Comparison of ENCODE assay signal across 1 cellular context in the genomic region with DNA sequence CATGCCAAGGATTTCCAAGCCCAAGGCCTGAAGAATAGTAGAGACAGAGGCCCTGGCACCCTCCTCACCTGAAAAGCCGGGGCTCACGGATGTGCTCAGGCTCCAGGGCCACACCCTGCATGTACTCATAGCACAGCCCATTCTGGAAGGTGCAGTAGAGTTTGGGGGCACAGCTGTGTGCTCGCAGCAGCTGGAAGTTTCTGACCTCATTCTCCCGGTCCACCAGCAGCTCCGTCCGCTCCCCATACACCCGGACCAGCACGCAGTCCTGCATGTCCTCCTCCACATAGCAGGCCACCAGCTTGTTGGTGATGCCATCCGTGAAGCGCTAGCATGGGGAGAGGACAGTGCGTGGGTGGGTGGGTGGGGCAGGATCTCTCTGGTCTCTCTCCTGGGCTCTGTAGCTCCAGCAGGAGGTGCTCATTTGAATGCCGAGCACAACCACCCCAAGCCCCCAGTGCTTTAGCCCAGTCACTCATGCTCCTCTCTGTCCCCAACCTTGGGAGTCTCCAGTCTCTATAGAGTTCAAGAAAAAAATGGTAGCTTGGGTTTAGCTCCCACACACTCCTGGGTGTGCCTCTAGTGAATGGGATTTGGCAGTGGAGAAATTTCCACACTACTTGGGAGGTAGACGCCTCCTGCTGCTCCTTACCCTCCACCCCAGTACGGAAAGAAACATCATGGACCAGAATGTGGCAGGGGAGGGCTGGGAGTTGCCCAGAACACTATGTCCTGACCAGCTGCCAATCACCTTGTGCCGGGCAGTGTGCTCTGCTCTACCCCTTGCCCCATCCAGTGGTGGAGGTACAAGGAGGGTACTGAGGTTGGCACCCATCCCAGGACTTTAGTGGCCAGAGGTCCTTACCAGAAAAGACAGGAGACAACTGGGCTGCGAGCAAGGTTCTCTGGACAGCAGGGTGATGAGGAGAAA.
TF ChIP-seq lines count a peak whose summit lies in the region.

No MANE protein-coding gene starts in this region.

TF ChIP-seq in liver, 16 proteins besides CTCF, POLR2A, EP300 and RAD21 (continued from another document):
- TF ChIP-seq, protein P1, sequence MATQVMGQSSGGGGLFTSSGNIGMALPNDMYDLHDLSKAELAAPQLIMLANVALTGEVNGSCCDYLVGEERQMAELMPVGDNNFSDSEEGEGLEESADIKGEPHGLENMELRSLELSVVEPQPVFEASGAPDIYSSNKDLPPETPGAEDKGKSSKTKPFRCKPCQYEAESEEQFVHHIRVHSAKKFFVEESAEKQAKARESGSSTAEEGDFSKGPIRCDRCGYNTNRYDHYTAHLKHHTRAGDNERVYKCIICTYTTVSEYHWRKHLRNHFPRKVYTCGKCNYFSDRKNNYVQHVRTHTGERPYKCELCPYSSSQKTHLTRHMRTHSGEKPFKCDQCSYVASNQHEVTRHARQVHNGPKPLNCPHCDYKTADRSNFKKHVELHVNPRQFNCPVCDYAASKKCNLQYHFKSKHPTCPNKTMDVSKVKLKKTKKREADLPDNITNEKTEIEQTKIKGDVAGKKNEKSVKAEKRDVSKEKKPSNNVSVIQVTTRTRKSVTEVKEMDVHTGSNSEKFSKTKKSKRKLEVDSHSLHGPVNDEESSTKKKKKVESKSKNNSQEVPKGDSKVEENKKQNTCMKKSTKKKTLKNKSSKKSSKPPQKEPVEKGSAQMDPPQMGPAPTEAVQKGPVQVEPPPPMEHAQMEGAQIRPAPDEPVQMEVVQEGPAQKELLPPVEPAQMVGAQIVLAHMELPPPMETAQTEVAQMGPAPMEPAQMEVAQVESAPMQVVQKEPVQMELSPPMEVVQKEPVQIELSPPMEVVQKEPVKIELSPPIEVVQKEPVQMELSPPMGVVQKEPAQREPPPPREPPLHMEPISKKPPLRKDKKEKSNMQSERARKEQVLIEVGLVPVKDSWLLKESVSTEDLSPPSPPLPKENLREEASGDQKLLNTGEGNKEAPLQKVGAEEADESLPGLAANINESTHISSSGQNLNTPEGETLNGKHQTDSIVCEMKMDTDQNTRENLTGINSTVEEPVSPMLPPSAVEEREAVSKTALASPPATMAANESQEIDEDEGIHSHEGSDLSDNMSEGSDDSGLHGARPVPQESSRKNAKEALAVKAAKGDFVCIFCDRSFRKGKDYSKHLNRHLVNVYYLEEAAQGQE (IDR thresholded peaks at IDR 0.05): peak; percentile 12
- TF ChIP-seq HNF4A (conservative IDR thresholded peaks at IDR 0.05) (peak; percentile 55 to 74), HNF4G (IDR thresholded peaks at IDR 0.05) (no peak), TAF1 (conservative IDR thresholded peaks at IDR 0.05) (peak; percentile 56), RXRA (IDR thresholded peaks at IDR 0.05) (peak; percentile 57 to 86), NR2F2 (IDR thresholded peaks at IDR 0.05) (no peak), YY1 (IDR thresholded peaks at IDR 0.05) (peak; percentile 7), GABPA (IDR thresholded peaks at IDR 0.05 in 1 of 2, conservative IDR thresholded peaks at IDR 0.05 in 1 of 2) (no peak), FOXA1 (IDR thresholded peaks at IDR 0.05) (no peak)
- TF ChIP-seq, protein P2, sequence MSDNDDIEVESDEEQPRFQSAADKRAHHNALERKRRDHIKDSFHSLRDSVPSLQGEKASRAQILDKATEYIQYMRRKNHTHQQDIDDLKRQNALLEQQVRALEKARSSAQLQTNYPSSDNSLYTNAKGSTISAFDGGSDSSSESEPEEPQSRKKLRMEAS (IDR thresholded peaks at IDR 0.05): no peak
